In the genomic region with DNA sequence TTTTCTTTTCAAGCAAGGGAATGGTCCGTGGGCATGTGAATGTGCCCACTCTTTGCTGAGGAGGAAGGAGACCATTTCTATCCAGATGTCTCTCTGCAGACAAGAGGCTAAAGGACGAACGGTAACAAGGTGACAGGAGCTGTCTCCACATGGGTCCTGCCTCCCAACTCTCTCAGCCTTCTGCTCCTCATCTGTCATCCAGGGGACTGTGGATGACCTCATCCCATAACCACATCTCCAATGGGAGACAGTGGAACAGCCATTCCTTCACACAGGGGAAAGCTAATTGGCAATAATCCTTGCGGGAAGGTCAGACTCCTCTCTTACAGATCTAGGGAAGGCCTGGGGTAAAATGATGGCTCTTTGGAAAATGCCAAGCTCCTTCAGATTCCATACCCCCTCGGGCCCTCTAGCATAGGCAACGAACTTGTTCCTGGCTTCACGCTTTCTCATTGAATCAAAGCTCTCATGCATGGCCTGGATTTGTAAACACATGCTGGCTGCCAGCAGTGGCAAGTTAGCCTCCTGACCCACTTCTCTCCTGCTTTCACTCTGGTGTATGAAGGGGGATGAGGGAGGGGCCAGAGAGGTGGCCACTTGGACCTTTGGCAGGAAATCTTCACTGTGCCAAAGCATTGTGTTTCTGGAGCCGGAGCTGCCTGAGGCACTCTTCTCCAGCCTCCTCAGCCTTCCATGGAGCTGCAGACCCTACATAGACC, we compare ENCODE assay signal across 8 cellular contexts.
DNase-seq lines count a peak whose midpoint lies in the region; ATAC-seq and TF ChIP-seq lines count a peak whose summit lies in the region.
"Not testable (repeated sequence)": the region's sequence is repeated elsewhere in the genome, so short reads cannot be mapped to it uniquely, and the experiment has no call there.

No MANE protein-coding gene starts in this region.

- 30 to 37% methylated on average over 5 to 6 of the region's 8 CpGs for WGBS in heart right ventricle, 2 donors

- intact Hi-C loops in Right ventricle myocardium inferior (cut with DNase I); heart right ventricle (cut with DNase I); left ventricle myocardium superior (cut with micrococcal nuclease); left lung (cut with DNase I); lower lobe of right lung (cut with DNase I); sciatic nerve (cut with DNase I); upper lobe of right lung (cut with DNase I): not testable (repeated sequence)

- H2AFZ ChIP-seq in ACC112 (ENCODE audit: low read length, unreplicated experiment) = not testable (repeated sequence)

- not testable (repeated sequence) for DNase-seq in Right ventricle myocardium inferior (ENCODE audit: missing footprints); heart right ventricle; left ventricle myocardium superior; left lung; lower lobe of right lung; sciatic nerve (ENCODE audit: low spot score); upper lobe of right lung

- not testable (repeated sequence) for H3K4me1 ChIP-seq in ACC112 (ENCODE audit: control insufficient read depth, insufficient read depth, low read length, unreplicated experiment); heart right ventricle; left lung; lower lobe of right lung; upper lobe of right lung

- peak; percentile 58 for ATAC-seq in Right ventricle myocardium inferior
- peak; percentile 15 to 69 (median 52) for ATAC-seq in heart right ventricle
- ATAC-seq in left ventricle myocardium superior = peak; percentile 60
- peak; percentile 62 for ATAC-seq in left lung
- peak; percentile 54 to 62 for ATAC-seq in lower lobe of right lung
- ATAC-seq in sciatic nerve = peak; percentile 49
- peak; percentile 47 for ATAC-seq in upper lobe of right lung

- H3K4me3 ChIP-seq in ACC112 (ENCODE audit: low read depth, low read length); heart right ventricle; left lung; lower lobe of right lung; upper lobe of right lung: not testable (repeated sequence)

- not testable (repeated sequence) for H3K9me3 ChIP-seq in heart right ventricle, left lung, lower lobe of right lung, upper lobe of right lung

- H3K27ac ChIP-seq in ACC112 (ENCODE audit: low read depth, low read length) (peak overlapping the region; percentile 37; the same call in 1 of the 2 replicates), heart right ventricle (peak overlapping the region in 4 of 10 donors; percentile 29 to 51 (median 40))
- not testable (repeated sequence) for H3K27ac ChIP-seq in left lung, lower lobe of right lung, upper lobe of right lung

- H3K36me3 ChIP-seq in ACC112 (ENCODE audit: insufficient read depth, low read length); heart right ventricle; left lung; lower lobe of right lung; upper lobe of right lung: not testable (repeated sequence)

- not testable (repeated sequence) for H3K27me3 ChIP-seq in ACC112 (ENCODE audit: insufficient read depth, low read length); heart right ventricle; left lung; lower lobe of right lung (ENCODE audit: low read depth); upper lobe of right lung

- H3K79me2 ChIP-seq in ACC112 (ENCODE audit: control insufficient read depth, insufficient read depth, low read length, unreplicated experiment) = not testable (repeated sequence)

- not testable (repeated sequence) for TF ChIP-seq CTCF in heart right ventricle (IDR thresholded peaks at IDR 0.05); left lung (IDR thresholded peaks at IDR 0.05); lower lobe of right lung (IDR thresholded peaks at IDR 0.05); upper lobe of right lung (IDR thresholded peaks at IDR 0.05)
